ENCODE assay signal across 9 cellular contexts in genomic region chr1:183804382-183804781, GRCh38. TPM values are rescaled to one million over a fixed set of nuclear protein-coding genes. Genes with fewer than 3 reads are reported as not detected.
A peak's percentile ranks its signal among the peaks of the same experiment; 100 is the strongest.
DNase-seq lines count a peak whose midpoint lies in the region; ATAC-seq lines count a peak whose summit lies in the region.
"Had no signal": no experiment of that assay in that cellular context is flagged by ENCODE, and none has a peak within 500 bp of the region (broad histone marks: within the 10 kb centered on the region; RNA-seq: fewer than 3 reads in every experiment).

No MANE protein-coding gene starts in this region.

- H3K9me3 ChIP-seq in mesodermal cell (ENCODE audit: control insufficient read depth, low read length) (peaks cover 9% of the 10 kb centered on the region), aorta (ENCODE audit: control insufficient read depth, low read length) (peaks cover 2% of the 10 kb centered on the region)

- H3K4me1 ChIP-seq in mesodermal cell (ENCODE audit: control insufficient read depth, insufficient read depth, low read length, poor library complexity, severe bottlenecking) (peaks cover 30% of the 10 kb centered on the region), aorta (ENCODE audit: control insufficient read depth in 1 of 2, insufficient read depth in 2 of 2, low read length in 2 of 2) (peaks cover 0 to 6% of the 10 kb centered on the region in 2 donors)

- peaks cover 16% of the 10 kb centered on the region for H3K36me3 ChIP-seq in mesodermal cell (ENCODE audit: control insufficient read depth, insufficient read depth, low read length)
- H3K36me3 ChIP-seq in aorta (ENCODE audit: control insufficient read depth in 1 of 2, insufficient read depth in 2 of 2, low read length in 1 of 2), result no peaks in the 10 kb centered on the region

- peaks cover 12% of the 10 kb centered on the region for H3K36me3 Mint-ChIP-seq in activated naive CD4-positive, alpha-beta T cell treated with anti-CD3 and anti-CD28 coated beads, Interleukin-2, amount 50 U/mL, for 24 hours
- H3K36me3 Mint-ChIP-seq in dendritic cell treated with granulocyte-macrophage colony-stimulating factor and Interleukin-4, amounts not matched to agents 40 ng/mL and 50 ng/mL, for 4 days (ENCODE audit: low read depth), result peaks cover 68% of the 10 kb centered on the region

- peaks cover 14% of the 10 kb centered on the region for H3K4me1 Mint-ChIP-seq in activated naive CD4-positive, alpha-beta T cell treated with anti-CD3 and anti-CD28 coated beads, Interleukin-2, amount 50 U/mL, for 24 hours
- peaks cover 37% of the 10 kb centered on the region for H3K4me1 Mint-ChIP-seq in dendritic cell treated with granulocyte-macrophage colony-stimulating factor and Interleukin-4, amounts not matched to agents 40 ng/mL and 50 ng/mL, for 4 days (ENCODE audit: low read depth)

- no peak for ATAC-seq in aorta (ENCODE audit: low FRiP score)
- ATAC-seq in HG02642 (IDR thresholded peaks at IDR 0.05; ENCODE audit: poor library complexity, unreplicated experiment), result no peak

- peaks cover 1% of the 10 kb centered on the region for H3K27me3 Mint-ChIP-seq in activated naive CD4-positive, alpha-beta T cell treated with anti-CD3 and anti-CD28 coated beads, Interleukin-2, amount 50 U/mL, for 24 hours
- peaks cover 3% of the 10 kb centered on the region for H3K27me3 Mint-ChIP-seq in dendritic cell treated with granulocyte-macrophage colony-stimulating factor and Interleukin-4, amounts not matched to agents 40 ng/mL and 50 ng/mL, for 4 days

- no peak for DNase-seq in activated naive CD4-positive, alpha-beta T cell (lab: John Stamatoyannopoulos, UW)
- no peak for DNase-seq in aorta
- DNase-seq in posterior vena cava (ENCODE audit: low spot score), result no peak
- DNase-seq in putamen (ENCODE audit: low spot score), result no peak
- DNase-seq: DND-41 had no signal

- H3K9me3 Mint-ChIP-seq in activated naive CD4-positive, alpha-beta T cell treated with anti-CD3 and anti-CD28 coated beads, Interleukin-2, amount 50 U/mL, for 24 hours, result peaks cover 11% of the 10 kb centered on the region
- H3K9me3 Mint-ChIP-seq in dendritic cell treated with granulocyte-macrophage colony-stimulating factor and Interleukin-4, amounts not matched to agents 40 ng/mL and 50 ng/mL, for 4 days, result peaks cover 34% of the 10 kb centered on the region

- H3K27ac ChIP-seq in mesodermal cell (ENCODE audit: low read depth, low read length, severe bottlenecking) (peak overlapping the region; percentile 77), aorta (ENCODE audit: low read depth in 1 of 2, low read length in 2 of 2) (no peak overlapping the region)

- peak overlapping the region; percentile 64 for H3K4me3 ChIP-seq in mesodermal cell (ENCODE audit: extremely low read depth, insufficient read depth, low read length, poor library complexity, severe bottlenecking)
- peak overlapping the region; percentile 66 to 94 for H3K4me3 ChIP-seq in aorta (ENCODE audit: low read length in 2 of 2)

- peak overlapping the region; percentile 63 for H3K4me3 Mint-ChIP-seq in activated naive CD4-positive, alpha-beta T cell treated with anti-CD3 and anti-CD28 coated beads, Interleukin-2, amount 50 U/mL, for 24 hours
- peak overlapping the region; percentile 94 for H3K4me3 Mint-ChIP-seq in dendritic cell treated with granulocyte-macrophage colony-stimulating factor and Interleukin-4, amounts not matched to agents 40 ng/mL and 50 ng/mL, for 4 days

- H3K27me3 ChIP-seq in aorta (ENCODE audit: control insufficient read depth in 1 of 2, insufficient read depth in 2 of 2, low read length in 1 of 2), result no peaks in the 10 kb centered on the region

- 19% methylated on average over 2 of the region's 5 CpGs; no CpG with 5 or more reads in 1 of the 2 experiments for WGBS in mesodermal cell (ENCODE audit: insufficient coverage in 2 of 2), 2 experiments
- 74 to 81% methylated on average over 5 of the region's 5 CpGs for WGBS in aorta, 2 donors

- H3K27ac Mint-ChIP-seq in activated naive CD4-positive, alpha-beta T cell treated with anti-CD3 and anti-CD28 coated beads, Interleukin-2, amount 50 U/mL, for 24 hours, result no peak overlapping the region
- H3K27ac Mint-ChIP-seq in dendritic cell treated with granulocyte-macrophage colony-stimulating factor and Interleukin-4, amounts not matched to agents 40 ng/mL and 50 ng/mL, for 4 days, result peak overlapping the region; percentile 99

- intact Hi-C loops in dendritic cell treated with granulocyte-macrophage colony-stimulating factor and Interleukin-4, amounts not matched to agents 40 ng/mL and 50 ng/mL, for 4 days (cut with micrococcal nuclease), result loop anchor here (5.0 kb wide), 1 partner anchor 37 kb away; no protein-coding TSS in a partner anchor
- intact Hi-C loops in aorta (cut with DNase I), result no loop called here
- intact Hi-C loops in posterior vena cava (cut with DNase I), result no loop called here

RNA-seq across cellular contexts. Expression of gene RGL1, which starts 0.5 kb away (rescaled TPM):
- 26.3 TPM for polyA plus RNA-seq in mesodermal cell (2013, experiment 1 of 2)
- 26.9 TPM for polyA plus RNA-seq in mesodermal cell (2013, experiment 2 of 2)
- total RNA-seq in aorta (10 to 100 TPM; 24.0 to 51.6 TPM), posterior vena cava (10 to 100 TPM; 26.3 to 34.0 TPM)
- 1 to 10 TPM; 7.0 to 8.8 TPM for polyA plus RNA-seq in aorta
